ENCODE assay signal across 23 cellular contexts in the genomic region with DNA sequence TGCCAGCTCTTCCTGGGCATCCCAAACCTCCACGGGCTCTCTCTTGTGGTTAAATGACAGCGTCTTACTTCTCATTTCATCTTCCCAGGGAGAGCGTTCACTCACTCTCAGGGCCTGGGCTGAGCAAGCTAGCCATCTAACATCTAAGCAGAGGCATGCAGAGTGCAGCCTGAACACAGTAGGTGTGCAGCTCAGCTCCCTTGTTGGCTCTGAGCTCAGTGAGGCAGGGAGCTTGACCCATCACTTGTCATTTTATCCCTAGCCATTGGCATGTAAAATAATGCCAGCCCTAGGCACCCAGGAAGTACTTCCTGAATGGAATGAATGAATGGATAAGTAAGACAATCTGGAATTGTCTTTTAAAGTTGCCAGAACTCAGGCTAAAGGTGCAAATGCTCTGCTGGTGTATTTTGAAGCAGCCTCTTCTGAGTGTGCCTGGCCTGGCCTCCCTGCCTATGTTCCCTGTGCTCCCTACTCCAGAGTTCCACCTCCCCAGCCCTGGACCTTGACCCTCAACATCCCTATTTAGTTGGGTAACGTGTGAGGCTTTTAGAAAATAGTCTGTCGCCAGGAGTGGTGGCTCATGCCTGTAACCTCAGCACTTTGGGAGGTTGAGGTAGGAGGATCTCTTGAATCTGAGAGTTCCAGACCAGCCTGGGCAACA. TPM values are rescaled to one million over a fixed set of nuclear protein-coding genes. Genes with fewer than 3 reads are reported as not detected.
DNase-seq lines count a peak whose midpoint lies in the region; ATAC-seq, FAIRE-seq and TF ChIP-seq lines count a peak whose summit lies in the region.
"Had no signal": no experiment of that assay in that cellular context is flagged by ENCODE, and none has a peak within 500 bp of the region (broad histone marks: within the 10 kb centered on the region; RNA-seq: fewer than 3 reads in every experiment).

No MANE protein-coding gene starts in this region.

- no peak overlapping the region for H3K4me2 ChIP-seq in H1 (ENCODE audit: insufficient read depth in 1 of 2, low read depth in 2 of 2, low read length in 2 of 2)

- H3K79me2 ChIP-seq in H1 (ENCODE audit: control insufficient read depth in 1 of 2, insufficient read depth in 2 of 2, low read length in 2 of 2) = no peaks in the 10 kb centered on the region

- no peak for TF ChIP-seq POLR2A in H1 (IDR thresholded peaks at IDR 0.05; ENCODE audit: control extremely low read depth in 1 of 2, low read depth in 2 of 2, low read length in 2 of 2)
- TF ChIP-seq POLR2A in spleen (IDR thresholded peaks at IDR 0.05) = no peak

- H3K27me3 Mint-ChIP-seq in activated naive CD4-positive, alpha-beta T cell treated with anti-CD3 and anti-CD28 coated beads for 36 hours (ENCODE audit: low read depth) = peaks cover 17% of the 10 kb centered on the region

- TF ChIP-seq CTCF in heart right ventricle (IDR thresholded peaks at IDR 0.05) (no peak), H1 (IDR thresholded peaks at IDR 0.05; ENCODE audit: control extremely low read depth in 1 of 3, insufficient read depth in 1 of 3, low read depth in 1 of 3, low read length in 3 of 3) (no peak), spleen (IDR thresholded peaks at IDR 0.05 in 8 of 11, conservative IDR thresholded peaks at IDR 0.05 in 3 of 11) (no peak)

- H3K36me3 ChIP-seq in heart right ventricle (no peaks in the 10 kb centered on the region), H1 (ENCODE audit: control insufficient read depth in 2 of 4, insufficient read depth in 4 of 4, low read length in 3 of 4) (no peaks in the 10 kb centered on the region), mesodermal cell (ENCODE audit: control insufficient read depth, insufficient read depth, low read length) (no peaks in the 10 kb centered on the region), spleen (no peaks in the 10 kb centered on the region)
- H3K36me3 ChIP-seq: transverse colon had no signal

- no peaks in the 10 kb centered on the region for H3K79me1 ChIP-seq in H1 (ENCODE audit: low read depth, low read length)

- no peak overlapping the region for H4K91ac ChIP-seq in H1 (replicated peaks; ENCODE audit: insufficient read length, low read length)

- H3K4me1 ChIP-seq in heart right ventricle = no peaks in the 10 kb centered on the region
- peaks cover 3 to 13% (median 5%) of the 10 kb centered on the region in 4 experiments; a peak in 5 of 7 replicates for H3K4me1 ChIP-seq in H1 (replicated peaks in 1 of 4; ENCODE audit: control insufficient read depth in 3 of 4, insufficient read depth in 4 of 4, low read length in 3 of 4)
- peaks cover 19% of the 10 kb centered on the region for H3K4me1 ChIP-seq in mesodermal cell (ENCODE audit: control insufficient read depth, insufficient read depth, low read length, poor library complexity, severe bottlenecking)
- no peaks in the 10 kb centered on the region for H3K4me1 ChIP-seq in spleen
- H3K4me1 ChIP-seq: transverse colon had no signal

- TF ChIP-seq EP300 in H1 (IDR thresholded peaks at IDR 0.05; ENCODE audit: borderline replicate concordance in 1 of 2, low read depth in 2 of 2, low read length in 2 of 2) = no peak

- no peak overlapping the region for H3K4me3 Mint-ChIP-seq in activated naive CD4-positive, alpha-beta T cell treated with anti-CD3 and anti-CD28 coated beads for 36 hours
- H3K4me3 Mint-ChIP-seq: CD4-positive, alpha-beta memory T cell had no signal

- H3K27ac Mint-ChIP-seq in activated naive CD4-positive, alpha-beta T cell treated with anti-CD3 and anti-CD28 coated beads for 36 hours = no peak overlapping the region
- H3K27ac Mint-ChIP-seq: CD4-positive, alpha-beta memory T cell had no signal

- H3K23ac ChIP-seq in H1 (ENCODE audit: insufficient read length) = no peak overlapping the region

- H3K14ac ChIP-seq in H1 (ENCODE audit: insufficient read length) = no peak overlapping the region

- DNase-seq in Right ventricle myocardium inferior (ENCODE audit: missing footprints) (peak; percentile 17), heart right ventricle (no peak), H1 (ENCODE audit: low read depth in 1 of 2, low spot score in 2 of 2) (no peak), spleen (peak; percentile 12), NCI-H524 (lab: John Stamatoyannopoulos, UW) (no peak)
- no peak for DNase-seq in activated naive CD4-positive, alpha-beta T cell treated with anti-CD3 and anti-CD28 coated beads for 36 hours
- DNase-seq: 8988T; activated CD4-positive, alpha-beta T cell treated with anti-CD3 and anti-CD28 coated beads for 48 hours; activated gamma-delta T cell treated with Interleukin-2 at 50 U/mL for 16 hours; activated T-cell treated with anti-CD3 and anti-CD28 coated beads, Interleukin-2, amount 50 U/mL, for 1 hour; CD4-positive, alpha-beta memory T cell; DMS153; erythroblast; NCI-H1092 treated with DMSO at 0.1 percent for 48 hours; NCI-H187; occipital lobe; T-helper 2 cell; transverse colon had no signal

- peaks cover 0 to 2% of the 10 kb centered on the region in 2 experiments for H4K20me1 ChIP-seq in H1 (replicated peaks in 1 of 2; ENCODE audit: control insufficient read depth in 1 of 2, insufficient read depth in 2 of 2, low read length in 2 of 2)

- no peak overlapping the region for H3K18ac ChIP-seq in H1 (ENCODE audit: extremely low read depth, low read length)

- intact Hi-C loops in Right ventricle myocardium inferior (cut with DNase I) = no loop called here
- intact Hi-C loops in heart right ventricle (cut with DNase I) = no loop called here
- intact Hi-C loops in spleen (cut with DNase I; ENCODE audit: low total_unique reads) = no loop called here
- intact Hi-C loops in activated naive CD4-positive, alpha-beta T cell treated with anti-CD3 and anti-CD28 coated beads for 36 hours (cut with micrococcal nuclease) = no loop called here

- TF ChIP-seq RAD21 in H1 (IDR thresholded peaks at IDR 0.05 in 1 of 2, conservative IDR thresholded peaks at IDR 0.05 in 1 of 2; ENCODE audit: low read depth in 2 of 2, low read length in 2 of 2) = no peak

- H3K4me1 Mint-ChIP-seq in activated naive CD4-positive, alpha-beta T cell treated with anti-CD3 and anti-CD28 coated beads for 36 hours (ENCODE audit: low read depth) = no peaks in the 10 kb centered on the region
- H3K4me1 Mint-ChIP-seq: CD4-positive, alpha-beta memory T cell had no signal

- POLR2A ChIA-PET in H1 (lab: Charles Lee; ENCODE audit: partially characterized antibody) = no interaction called here

- CTCF ChIA-PET in H1 (lab: Charles Lee; ENCODE audit: partially characterized antibody) = interaction anchor here (1.1 to 1.7 kb wide), 2 partner anchors 25 to 401 kb away, joined by 3 to 4 read pairs; no protein-coding TSS in a partner anchor
- CTCF ChIA-PET in activated naive CD4-positive, alpha-beta T cell treated with anti-CD3 and anti-CD28 coated beads for 36 hours (lab: Charles Lee) = no interaction called here

- H3K27me3 ChIP-seq in heart right ventricle = peaks cover 0 to 23% (median 20%) of the 10 kb centered on the region in 7 donors
- H3K27me3 ChIP-seq in H1 (replicated peaks in 1 of 4; ENCODE audit: control insufficient read depth in 3 of 4, extremely low read depth in 1 of 4, insufficient read depth in 3 of 4, low read length in 3 of 4) = no peaks in the 10 kb centered on the region
- H3K27me3 ChIP-seq in spleen (replicated peaks in 1 of 7) = peaks cover 0 to 15% (median 0%) of the 10 kb centered on the region in 7 donors
- H3K27me3 ChIP-seq: transverse colon had no signal

- no peaks in the 10 kb centered on the region for H3K9me3 Mint-ChIP-seq in activated naive CD4-positive, alpha-beta T cell treated with anti-CD3 and anti-CD28 coated beads for 36 hours

- no peak for ATAC-seq in Right ventricle myocardium inferior
- no peak for ATAC-seq in heart right ventricle
- no peak for ATAC-seq in GM21390 (IDR thresholded peaks at IDR 0.05; ENCODE audit: unreplicated experiment)

- H3K9ac ChIP-seq in H1 (replicated peaks in 1 of 4; ENCODE audit: extremely low read depth in 1 of 4, low read depth in 3 of 4, low read length in 3 of 4) = no peak overlapping the region; a peak in 2 of 7 replicates

- peaks cover 0 to 4% (median 0%) of the 10 kb centered on the region in 11 donors for H3K9me3 ChIP-seq in heart right ventricle
- peaks cover 5 to 11% of the 10 kb centered on the region in 2 experiments for H3K9me3 ChIP-seq in H1 (ENCODE audit: insufficient read depth in 2 of 2, low read depth in 1 of 2, low read length in 1 of 2)
- peaks cover 9% of the 10 kb centered on the region for H3K9me3 ChIP-seq in mesodermal cell (ENCODE audit: control insufficient read depth, low read length)
- H3K9me3 ChIP-seq in spleen = peaks cover 0 to 6% (median 2%) of the 10 kb centered on the region in 8 donors

- no peak overlapping the region for H2BK20ac ChIP-seq in H1 (ENCODE audit: low read length)

- H3K4me3 ChIP-seq in heart right ventricle = no peak overlapping the region
- no peak overlapping the region for H3K4me3 ChIP-seq in H1 (ENCODE audit: extremely low read depth in 1 of 4, insufficient read depth in 2 of 4, low read depth in 3 of 4, low read length in 4 of 4)
- H3K4me3 ChIP-seq in mesodermal cell (ENCODE audit: extremely low read depth, insufficient read depth, low read length, poor library complexity, severe bottlenecking) = no peak overlapping the region
- no peak overlapping the region for H3K4me3 ChIP-seq in spleen
- H3K4me3 ChIP-seq: SK-N-MC, transverse colon had no signal

- FAIRE-seq in H1 (lab: Jason Lieb, UNC) = no peak

- H2BK120ac ChIP-seq in H1 (replicated peaks; ENCODE audit: low read depth, low read length) = no peak overlapping the region

- H3K36me3 Mint-ChIP-seq in activated naive CD4-positive, alpha-beta T cell treated with anti-CD3 and anti-CD28 coated beads for 36 hours (ENCODE audit: low read depth) = no peaks in the 10 kb centered on the region
- H3K36me3 Mint-ChIP-seq: CD4-positive, alpha-beta memory T cell had no signal

- WGBS in heart right ventricle, 2 donors = 76 to 84% methylated on average over 5 of the region's 5 CpGs
- WGBS in H1 (ENCODE audit: extremely low coverage in 1 of 2, insufficient coverage in 1 of 2, insufficient read length in 1 of 2, insufficient replicate concordance in 2 of 2, low coverage in 1 of 2, low lambda C conversion rate in 2 of 2, missing lambda C conversion rate in 1 of 2), 2 experiments = 81% methylated on average over 5 of the region's 5 CpGs; no CpG with 5 or more reads in 1 of the 2 experiments
- 92 to 93% methylated on average over 3 of the region's 5 CpGs for WGBS in mesodermal cell (ENCODE audit: insufficient coverage in 2 of 2), 2 experiments
- WGBS in spleen, 5 donors = 46 to 73% (median 64%) methylated on average over 5 of the region's 5 CpGs

- H3K56ac ChIP-seq in H1 (replicated peaks; ENCODE audit: insufficient read length, low read depth, low read length) = no peak overlapping the region

- no peak overlapping the region for H2BK15ac ChIP-seq in H1 (ENCODE audit: low read length)

- no peak overlapping the region for H2AFZ ChIP-seq in H1 (ENCODE audit: low read length)

- peak overlapping the region; percentile 29; the same call in 1 of the 2 replicates for H2BK12ac ChIP-seq in H1 (ENCODE audit: low read depth, low read length)

- H3K23me2 ChIP-seq in H1 (ENCODE audit: low read depth, low read length) = no peaks in the 10 kb centered on the region

- H4K5ac ChIP-seq in H1 (ENCODE audit: insufficient read length, low read depth, low read length) = no peak overlapping the region

- H3K27ac ChIP-seq in heart right ventricle = no peak overlapping the region
- no peak overlapping the region for H3K27ac ChIP-seq in H1 (ENCODE audit: low read depth, low read length)
- peak overlapping the region; percentile 82 for H3K27ac ChIP-seq in mesodermal cell (ENCODE audit: low read depth, low read length, severe bottlenecking)
- no peak overlapping the region for H3K27ac ChIP-seq in spleen
- H3K27ac ChIP-seq: SK-N-MC, transverse colon had no signal

- H3K4ac ChIP-seq in H1 (replicated peaks; ENCODE audit: insufficient read length, low read depth, low read length) = no peak overlapping the region

- no peak overlapping the region for H4K8ac ChIP-seq in H1 (ENCODE audit: extremely low read depth, insufficient read depth, low read length)

- no peak overlapping the region for H2AK5ac ChIP-seq in H1 (ENCODE audit: low read depth, low read length)

- H2BK5ac ChIP-seq in H1 (ENCODE audit: low read depth, low read length) = peak overlapping the region; percentile 40; the same call in 1 of the 2 replicates

RNA-seq across cellular contexts. Expression of gene MEG3, which starts 9.5 kb away (rescaled TPM):
- total RNA-seq in Right ventricle myocardium inferior = 34.8 TPM
- 10 to 100 TPM in 7 of 10 donors, 1 to 10 TPM in 3; 8.4 to 27.8 (median 12.4) TPM for total RNA-seq in heart right ventricle
- 100 to 1,000 TPM in 1 of 2 donors, 1 to 10 TPM in 1; 7.7 to 122 TPM for polyA plus RNA-seq in heart right ventricle
- 1.1 and 1.3 TPM in 2 replicates for total RNA-seq in H1 (2021; fragmentation: NEBNext Ultra II Directional; extraction: Animal tissue kit (Norgen Biotek cat#: 25700))
- 0.17 and 0.49 TPM in 2 replicates for polyA plus RNA-seq in H1 (2011; rRNA removed)
- polyA plus RNA-seq in H1 (2011; cell fraction: cytosol; rRNA removed) = 0.12 TPM
- polyA plus RNA-seq in H1 (2011; cell fraction: nucleus; rRNA removed) = 0.46 TPM
- polyA plus RNA-seq in H1 (2012, experiment 1 of 2) = 0.13 to 0.48 TPM in 2 of 4 replicates, not detected in the others
- polyA plus RNA-seq in H1 (2012, experiment 2 of 2) = 0.07 TPM
- 5.1 TPM for polyA plus RNA-seq in H1 (2013, experiment 1 of 2)
- polyA plus RNA-seq in H1 (2013, experiment 2 of 2) = 5.0 TPM
- 0.12 and 0.16 TPM in 2 replicates for polyA minus RNA-seq in H1 (2011; rRNA and poly(A)+ RNA removed)
- not detected for polyA minus RNA-seq in H1 (2011; cell fraction: cytosol; rRNA and poly(A)+ RNA removed)
- not detected for polyA minus RNA-seq in H1 (2011; cell fraction: nucleus; rRNA and poly(A)+ RNA removed)
- polyA plus RNA-seq in mesodermal cell (2013, experiment 1 of 2) = 6.8 TPM
- 5.3 TPM for polyA plus RNA-seq in mesodermal cell (2013, experiment 2 of 2)
- total RNA-seq in spleen = 100 to 1,000 TPM in 5 of 7 donors, 10 to 100 TPM in 2; 86.5 to 282 (median 174) TPM
- polyA plus RNA-seq in spleen = 100 to 1,000 TPM in 2 of 3 donors, 10 to 100 TPM in 1; 86.6 to 763 (median 435) TPM
- total RNA-seq in activated naive CD4-positive, alpha-beta T cell treated with anti-CD3 and anti-CD28 coated beads for 36 hours = not detected
- total RNA-seq: activated CD8-positive, alpha-beta memory T cell treated with anti-CD3 and anti-CD28 coated beads for 36 hours; CD4-positive, alpha-beta memory T cell; H4 had no signal
- polyA plus RNA-seq: CD4-positive, alpha-beta memory T cell had no signal

Comparison
In these comparisons a context has a peak if more than half of its experiments do, and no peak if none do; other contexts are left out.
1. DNase-seq: peak in Right ventricle myocardium inferior (single experiment) and spleen (single experiment); none in heart right ventricle (0 of 2), H1 (0 of 2), activated naive CD4-positive, alpha-beta T cell treated with anti-CD3 and anti-CD28 coated beads for 36 hours (single experiment) and NCI-H524 (0 of 2).